In genomic region chr16:47175152-47175551, GRCh38 we compare ENCODE assay signal across 21 cellular contexts. TPM values are rescaled to one million over a fixed set of nuclear protein-coding genes. Genes with fewer than 3 reads are reported as not detected.
DNase-seq lines count a peak whose midpoint lies in the region; ATAC-seq and FAIRE-seq lines count a peak whose summit lies in the region.
"Had no signal": no experiment of that assay in that cellular context is flagged by ENCODE, and none has a peak within 500 bp of the region (broad histone marks: within the 10 kb centered on the region; RNA-seq: fewer than 3 reads in every experiment).

No MANE protein-coding gene starts in this region.

- H3K4me2 ChIP-seq in trophoblast cell (ENCODE audit: low read length) = no peak overlapping the region
- H3K4me2 ChIP-seq: BLaER1, GM23338 had no signal

- no peaks in the 10 kb centered on the region for H3K79me2 ChIP-seq in trophoblast cell (ENCODE audit: control insufficient read depth, insufficient read depth, low read length, poor library complexity)

- no peak overlapping the region for H3K4ac ChIP-seq in trophoblast cell (ENCODE audit: low read depth, low read length)

- no peak overlapping the region for H3K4me3 ChIP-seq in small intestine (ENCODE audit: low read depth in 1 of 2, low read length in 2 of 2)
- H3K4me3 ChIP-seq in trophoblast cell (ENCODE audit: low read depth, low read length) = no peak overlapping the region
- H3K4me3 ChIP-seq: BLaER1, GM12878, GM23338 had no signal

- ATAC-seq in HG03565 (IDR thresholded peaks at IDR 0.05; ENCODE audit: unreplicated experiment) = no peak
- ATAC-seq: CD8-positive, alpha-beta T cell; GM12878; GM23338; HCT116 had no signal

- H3K9me3 ChIP-seq in small intestine (ENCODE audit: control insufficient read depth, low read depth) (no peaks in the 10 kb centered on the region), trophoblast cell (ENCODE audit: insufficient read depth, low read depth, low read length) (no peaks in the 10 kb centered on the region)
- H3K9me3 ChIP-seq: Caco-2 had no signal

- H3K23ac ChIP-seq in trophoblast cell (ENCODE audit: low read length) = no peak overlapping the region

- H3K27me3 ChIP-seq in small intestine (ENCODE audit: control insufficient read depth in 2 of 2, insufficient read depth in 2 of 2, low read length in 2 of 2) (no peaks in the 10 kb centered on the region), trophoblast cell (ENCODE audit: insufficient read depth, low read length) (no peaks in the 10 kb centered on the region)
- H3K27me3 ChIP-seq: BLaER1 had no signal

- H3K27ac ChIP-seq in small intestine (ENCODE audit: low read depth in 1 of 2, low read length in 1 of 2) (no peak overlapping the region), trophoblast cell (ENCODE audit: low read depth, low read length) (no peak overlapping the region)
- H3K27ac ChIP-seq: BLaER1, C4-2B had no signal

- H2BK120ac ChIP-seq in trophoblast cell (ENCODE audit: insufficient read depth, low read length, poor library complexity) = no peak overlapping the region

- H2BK5ac ChIP-seq in trophoblast cell (ENCODE audit: low read depth, low read length, poor library complexity) = no peak overlapping the region

- H3K18ac ChIP-seq in trophoblast cell (ENCODE audit: low read length) = no peak overlapping the region

- H2AFZ ChIP-seq in trophoblast cell (ENCODE audit: insufficient read depth, low read length, poor library complexity) = no peak overlapping the region
- H2AFZ ChIP-seq: GM23338 had no signal

- no peak overlapping the region for H3K14ac ChIP-seq in trophoblast cell (ENCODE audit: low read length)

- H3K79me1 ChIP-seq in trophoblast cell (ENCODE audit: low read length) = no peaks in the 10 kb centered on the region

- no peak overlapping the region for H3K9ac ChIP-seq in trophoblast cell (ENCODE audit: low read length)
- H3K9ac ChIP-seq: BLaER1 had no signal

- no peak overlapping the region for H4K12ac ChIP-seq in trophoblast cell (ENCODE audit: low read depth, low read length)

- FAIRE-seq in RCC 7860 (lab: Jason Lieb, UNC) = peak; percentile 80
- FAIRE-seq in colon (lab: Jason Lieb, UNC) = peak; percentile 91
- FAIRE-seq in islet of Langerhans (lab: Jason Lieb, UNC) = peak; percentile 36
- peak; percentile 68 for FAIRE-seq in small intestine (lab: Jason Lieb, UNC)
- FAIRE-seq: GM12878, GM19239 had no signal

- H4K91ac ChIP-seq in trophoblast cell (ENCODE audit: low read depth, low read length) = no peak overlapping the region

- H3K36me3 ChIP-seq in small intestine (ENCODE audit: control insufficient read depth in 2 of 2, insufficient read depth in 2 of 2, low read length in 2 of 2) (peaks cover 2 to 3% of the 10 kb centered on the region in 2 donors), trophoblast cell (ENCODE audit: control insufficient read depth in 1 of 2, insufficient read depth in 2 of 2, low read length in 2 of 2) (no peaks in the 10 kb centered on the region)

- no peaks in the 10 kb centered on the region for H3K4me1 ChIP-seq in small intestine (ENCODE audit: control insufficient read depth in 2 of 2, insufficient read depth in 1 of 2, low read depth in 1 of 2, low read length in 1 of 2)
- no peaks in the 10 kb centered on the region for H3K4me1 ChIP-seq in trophoblast cell (ENCODE audit: control insufficient read depth in 1 of 2, insufficient read depth in 2 of 2, low read length in 2 of 2)
- H3K4me1 ChIP-seq: BLaER1, Caco-2 had no signal

- H2AK5ac ChIP-seq in trophoblast cell (ENCODE audit: low read length) = no peak overlapping the region

- no peak overlapping the region for H4K8ac ChIP-seq in trophoblast cell (ENCODE audit: low read depth, low read length)

- DNase-seq in RCC 7860 (ENCODE audit: low spot score) (no peak), small intestine (no peak), trophoblast cell (no peak), HT-29 (ENCODE audit: low spot score) (no peak)
- no peak for DNase-seq in activated T-cell treated with anti-CD3 and anti-CD28 coated beads, Interleukin-2, amount 50 U/mL, for 48 hours
- DNase-seq: Caco-2; CD4-positive, CD25-positive, alpha-beta regulatory T cell; CD8-positive, alpha-beta T cell; DMS153; DND-41; GDM1; H9 had no signal

- H2BK12ac ChIP-seq in trophoblast cell (ENCODE audit: low read length) = no peak overlapping the region

RNA-seq across cellular contexts. Expression of gene NETO2, which starts 31.4 kb away (rescaled TPM):
- polyA plus RNA-seq in small intestine = 1 to 10 TPM in 2 of 3 donors, under 1 TPM in 1; 0.45 to 2.8 (median 1.4) TPM
- polyA plus RNA-seq in trophoblast cell (2013) = 13.5 and 15.0 TPM in 2 replicates
- 5.7 and 7.1 TPM in 2 replicates for total RNA-seq in HT-29 (2014; rRNA removed; shearing (Covaris generic))
